ENCODE assay signal across 12 cellular contexts in the genomic region with DNA sequence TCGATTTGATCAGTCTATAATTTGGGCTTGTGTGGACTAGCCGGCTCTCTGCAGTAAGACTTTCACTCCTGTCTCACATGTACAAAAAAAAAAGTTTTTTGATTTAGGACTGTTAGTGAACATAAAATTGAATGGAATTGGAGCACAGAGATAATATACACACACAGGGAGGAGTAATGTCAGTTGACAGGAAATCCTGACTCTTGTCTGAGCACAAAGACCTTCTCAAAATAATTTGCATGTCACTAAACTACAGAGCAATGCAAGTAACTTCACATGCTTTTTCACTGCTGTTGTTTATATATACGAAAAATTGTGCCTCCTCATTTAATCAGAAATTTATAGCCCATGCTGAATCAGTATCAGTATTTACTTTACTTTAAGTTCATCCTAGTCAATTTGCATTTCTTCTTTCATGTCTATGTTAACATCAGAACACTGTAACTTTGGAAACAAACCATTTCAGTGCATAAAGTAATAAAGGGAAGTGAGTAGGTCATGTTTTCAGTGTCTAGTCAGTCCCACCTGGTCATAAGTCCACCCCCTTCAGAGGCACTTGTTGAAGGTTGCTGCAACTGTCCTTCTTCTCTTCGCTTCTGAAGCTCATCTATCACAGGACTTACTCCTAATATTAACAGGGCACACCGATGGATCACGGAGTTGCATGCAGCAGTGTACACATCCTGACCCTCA.
DNase-seq lines count a peak whose midpoint lies in the region; ATAC-seq and TF ChIP-seq lines count a peak whose summit lies in the region.
"Had no signal": no experiment of that assay in that cellular context is flagged by ENCODE, and none has a peak within 500 bp of the region (broad histone marks: within the 10 kb centered on the region; RNA-seq: fewer than 3 reads in every experiment).

No MANE protein-coding gene starts in this region.

- intact Hi-C loops in Right ventricle myocardium inferior (cut with DNase I), result no loop called here

- POLR2A ChIA-PET in naive thymus-derived CD8-positive, alpha-beta T cell (lab: Charles Lee), result no interaction called here

- peaks cover 27% of the 10 kb centered on the region for H3K4me1 Mint-ChIP-seq in activated T-cell treated with anti-CD3 and anti-CD28 coated beads, Interleukin-2, amount 50 U/mL, for 24 hours (ENCODE audit: low read depth)
- H3K4me1 Mint-ChIP-seq in naive thymus-derived CD8-positive, alpha-beta T cell, result peaks cover 3 to 25% (median 16%) of the 10 kb centered on the region in 4 donors

- peak; percentile 73 for ATAC-seq in GM21723 (IDR thresholded peaks at IDR 0.05; ENCODE audit: unreplicated experiment)
- peak; percentile 78 for ATAC-seq in HG03521 (IDR thresholded peaks at IDR 0.05; ENCODE audit: unreplicated experiment)
- ATAC-seq in naive thymus-derived CD8-positive, alpha-beta T cell, result peak; percentile 13 to 17
- ATAC-seq in Right ventricle myocardium inferior, result no peak
- ATAC-seq: left colon had no signal

- no peak overlapping the region for H3K4me3 Mint-ChIP-seq in activated T-cell treated with anti-CD3 and anti-CD28 coated beads, Interleukin-2, amount 50 U/mL, for 24 hours
- H3K4me3 Mint-ChIP-seq in naive thymus-derived CD8-positive, alpha-beta T cell, result peak overlapping the region in 6 of 10 donors; percentile 22 to 39 (median 32)

- TF ChIP-seq CTCF in foreskin fibroblast (IDR thresholded peaks at IDR 0.05; ENCODE audit: low read depth, low read length), result no peak

- H3K4me3 ChIP-seq in foreskin fibroblast (ENCODE audit: low read depth in 1 of 2, low read length in 2 of 2), result no peak overlapping the region
- H3K4me3 ChIP-seq: suprapubic skin had no signal

- no peaks in the 10 kb centered on the region for H3K27me3 Mint-ChIP-seq in activated T-cell treated with anti-CD3 and anti-CD28 coated beads, Interleukin-2, amount 50 U/mL, for 24 hours
- H3K27me3 Mint-ChIP-seq in naive thymus-derived CD8-positive, alpha-beta T cell, result no peaks in the 10 kb centered on the region

- DNase-seq in activated T-cell treated with anti-CD3 and anti-CD28 coated beads, Interleukin-2, amount 50 U/mL, for 24 hours, result no peak
- no peak for DNase-seq in activated T-cell treated with anti-CD3 and anti-CD28 coated beads, Interleukin-2, amount 50 U/mL, for 1 hour
- DNase-seq in naive thymus-derived CD8-positive, alpha-beta T cell, result peak in 2 of 10 donors; percentile 25 to 35
- DNase-seq in superior temporal gyrus (ENCODE audit: extremely low spot score), result no peak
- DNase-seq in Right ventricle myocardium inferior (ENCODE audit: missing footprints), result no peak
- no peak for DNase-seq in foreskin fibroblast
- DNase-seq: activated effector memory CD4-positive, alpha-beta T cell treated with anti-CD3 and anti-CD28 coated beads, Interleukin-2, amount 50 U/mL, for 16 hours; left colon; OCI-M1 had no signal

- peak overlapping the region; percentile 31 for H3K27ac Mint-ChIP-seq in activated T-cell treated with anti-CD3 and anti-CD28 coated beads, Interleukin-2, amount 50 U/mL, for 24 hours
- peak overlapping the region in 8 of 10 donors; percentile 73 to 96 (median 88) for H3K27ac Mint-ChIP-seq in naive thymus-derived CD8-positive, alpha-beta T cell

- H3K36me3 Mint-ChIP-seq in activated T-cell treated with anti-CD3 and anti-CD28 coated beads, Interleukin-2, amount 50 U/mL, for 24 hours (ENCODE audit: low read depth), result peaks cover 51% of the 10 kb centered on the region
- H3K36me3 Mint-ChIP-seq in naive thymus-derived CD8-positive, alpha-beta T cell, result peaks cover 11 to 48% (median 14%) of the 10 kb centered on the region in 3 donors

- H3K9me3 Mint-ChIP-seq in activated T-cell treated with anti-CD3 and anti-CD28 coated beads, Interleukin-2, amount 50 U/mL, for 24 hours, result no peaks in the 10 kb centered on the region
- no peaks in the 10 kb centered on the region for H3K9me3 Mint-ChIP-seq in naive thymus-derived CD8-positive, alpha-beta T cell
